8 cellular contexts compared by ENCODE assay signal in genomic region chr5:126594676-126595485, GRCh38. TPM values are rescaled to one million over a fixed set of nuclear protein-coding genes. Genes with fewer than 3 reads are reported as not detected.
DNase-seq lines count a peak whose midpoint lies in the region; ATAC-seq and TF ChIP-seq lines count a peak whose summit lies in the region.

TSS of gene ALDH7A1 (minus strand) at chr5:126595219. CDS start at chr5:126595198, 21 bp downstream.

- peak within 1 kb of the TSS in 5 of 7 donors; percentile 19 to 82 (median 61) for H3K27ac Mint-ChIP-seq in CD4-positive, alpha-beta memory T cell
- peak within 1 kb of the TSS; percentile 60 for H3K27ac Mint-ChIP-seq in activated naive CD8-positive, alpha-beta T cell treated with anti-CD3 and anti-CD28 coated beads for 36 hours

- peak within 1 kb of the TSS; percentile 88 for H2AFZ ChIP-seq in neuron (ENCODE audit: low read depth, low read length)

- TF ChIP-seq CTCF in Peyer's patch (IDR thresholded peaks at IDR 0.05) = peak in 3 of 6 experiments; percentile 34 to 53 (median 42)
- TF ChIP-seq CTCF in thyroid gland (IDR thresholded peaks at IDR 0.05) = peak; percentile 19 to 74 (median 58)

- peaks cover 5 to 20% (median 14%) of the 10 kb centered on the region in 4 donors for H3K4me1 Mint-ChIP-seq in CD4-positive, alpha-beta memory T cell
- peaks cover 7% of the 10 kb centered on the region for H3K4me1 Mint-ChIP-seq in activated naive CD8-positive, alpha-beta T cell treated with anti-CD3 and anti-CD28 coated beads for 36 hours

- H3K4me3 ChIP-seq in CD4-positive, alpha-beta memory T cell (ENCODE audit: low read length in 2 of 2) = peak within 1 kb of the TSS in 1 of 2 donors; percentile 51
- peak within 1 kb of the TSS; percentile 46 to 73 (median 58) for H3K4me3 ChIP-seq in Peyer's patch
- peak within 1 kb of the TSS; percentile 78 for H3K4me3 ChIP-seq in neuron (ENCODE audit: low read length)
- peak within 1 kb of the TSS; percentile 21 to 74 (median 49) for H3K4me3 ChIP-seq in thyroid gland (replicated peaks in 1 of 3)

- no peaks in the 10 kb centered on the region for H3K9me3 ChIP-seq in CD4-positive, alpha-beta memory T cell (ENCODE audit: control insufficient read depth in 1 of 2, low read length in 2 of 2)
- H3K9me3 ChIP-seq in Peyer's patch (no peaks in the 10 kb centered on the region), neuron (ENCODE audit: low read length) (no peaks in the 10 kb centered on the region), thyroid gland (no peaks in the 10 kb centered on the region)

- intact Hi-C loops in CD4-positive, alpha-beta memory T cell (cut with micrococcal nuclease) = no loop called here
- intact Hi-C loops in thyroid gland (cut with DNase I) = loop anchor here (5.0 kb wide), 2 partner anchors 243 to 258 kb away; no protein-coding TSS in a partner anchor

- no peak within 1 kb of the TSS for H3K27ac ChIP-seq in CD4-positive, alpha-beta memory T cell (ENCODE audit: low read depth, low read length)
- H3K27ac ChIP-seq in Peyer's patch = peak within 1 kb of the TSS; percentile 48 to 73 (median 66)
- peak within 1 kb of the TSS; percentile 62 to 78 (median 63) for H3K27ac ChIP-seq in thyroid gland

- no peaks in the 10 kb centered on the region for H3K27me3 ChIP-seq in CD4-positive, alpha-beta memory T cell (ENCODE audit: insufficient read depth, low read length)
- H3K27me3 ChIP-seq in Peyer's patch (no peaks in the 10 kb centered on the region), neuron (ENCODE audit: insufficient read depth, low read length) (no peaks in the 10 kb centered on the region), thyroid gland (no peaks in the 10 kb centered on the region)

- H3K4me1 ChIP-seq in CD4-positive, alpha-beta memory T cell (ENCODE audit: insufficient read depth, low read length) = peaks cover 12% of the 10 kb centered on the region
- peaks cover 0 to 12% (median 4%) of the 10 kb centered on the region in 4 donors for H3K4me1 ChIP-seq in Peyer's patch
- H3K4me1 ChIP-seq in neuron (ENCODE audit: insufficient read depth, low read length) = peaks cover 16% of the 10 kb centered on the region
- peaks cover 9 to 12% of the 10 kb centered on the region in 2 donors for H3K4me1 ChIP-seq in thyroid gland

- no peaks in the 10 kb centered on the region for H3K36me3 Mint-ChIP-seq in CD4-positive, alpha-beta memory T cell
- H3K36me3 Mint-ChIP-seq in activated naive CD8-positive, alpha-beta T cell treated with anti-CD3 and anti-CD28 coated beads for 36 hours = peaks cover 5% of the 10 kb centered on the region

- H3K9me3 Mint-ChIP-seq in CD4-positive, alpha-beta memory T cell = peaks cover 0 to 3% (median 0%) of the 10 kb centered on the region in 8 donors
- H3K9me3 Mint-ChIP-seq in activated naive CD8-positive, alpha-beta T cell treated with anti-CD3 and anti-CD28 coated beads for 36 hours = peaks cover 4% of the 10 kb centered on the region

- peak in 1 of 2 donors; percentile 41 for TF ChIP-seq POLR2A in Peyer's patch (IDR thresholded peaks at IDR 0.05)
- peak; percentile 24 to 87 for TF ChIP-seq POLR2A in thyroid gland (IDR thresholded peaks at IDR 0.05)

- POLR2A ChIA-PET in CD4-positive, alpha-beta memory T cell (lab: Charles Lee; ENCODE audit: partially characterized antibody) = interaction anchor here (0.6 to 1.2 kb wide), 2 partner anchors 163 to 182 kb away, joined by 3 to 4 read pairs; no protein-coding TSS in a partner anchor

- ATAC-seq in GM19438 (IDR thresholded peaks at IDR 0.05; ENCODE audit: low read depth, unreplicated experiment) = peak; percentile 80
- ATAC-seq in HG03520 (IDR thresholded peaks at IDR 0.05; ENCODE audit: unreplicated experiment) = peak; percentile 69

- CTCF ChIA-PET in CD4-positive, alpha-beta memory T cell (lab: Charles Lee; ENCODE audit: partially characterized antibody) = interaction anchor here (0.7 to 2.2 kb wide), 9 partner anchors 9 to 256 kb away, joined by 3 to 7 read pairs (median 3); no protein-coding TSS in a partner anchor

- peaks cover 7 to 10% of the 10 kb centered on the region in 2 donors for H3K27me3 Mint-ChIP-seq in CD4-positive, alpha-beta memory T cell
- H3K27me3 Mint-ChIP-seq in activated naive CD8-positive, alpha-beta T cell treated with anti-CD3 and anti-CD28 coated beads for 36 hours = no peaks in the 10 kb centered on the region

- H3K4me3 Mint-ChIP-seq in CD4-positive, alpha-beta memory T cell = peak within 1 kb of the TSS; percentile 82 to 92 (median 86)
- peak within 1 kb of the TSS; percentile 82 for H3K4me3 Mint-ChIP-seq in activated naive CD8-positive, alpha-beta T cell treated with anti-CD3 and anti-CD28 coated beads for 36 hours

- DNase-seq in CD4-positive, alpha-beta memory T cell = peak in 4 of 5 donors; percentile 5 to 39 (median 19)
- DNase-seq in Peyer's patch (peak; percentile 63 to 92 (median 90)), glomerular endothelial cell (ENCODE audit: extremely low read depth, low read depth, low spot score) (peak; percentile 56), thyroid gland (peak; percentile 95 to 97)
- DNase-seq in activated naive CD8-positive, alpha-beta T cell treated with anti-CD3 and anti-CD28 coated beads for 36 hours = peak; percentile 51

- H3K36me3 ChIP-seq in CD4-positive, alpha-beta memory T cell (ENCODE audit: insufficient read depth, low read length) = no peaks in the 10 kb centered on the region
- no peaks in the 10 kb centered on the region for H3K36me3 ChIP-seq in Peyer's patch
- H3K36me3 ChIP-seq in neuron (ENCODE audit: insufficient read depth, low read length) = peaks cover 18% of the 10 kb centered on the region
- no peaks in the 10 kb centered on the region for H3K36me3 ChIP-seq in thyroid gland

- 2% methylated on average over 19 to 35 of the region's 49 CpGs for WGBS in thyroid gland, 2 donors

RNA-seq across cellular contexts. Expression of gene ALDH7A1, which starts in this region (rescaled TPM):
- total RNA-seq in CD4-positive, alpha-beta memory T cell = 1 to 10 TPM; 1.3 to 2.2 TPM
- 1 to 10 TPM; 1.4 to 4.8 TPM for polyA plus RNA-seq in CD4-positive, alpha-beta memory T cell
- total RNA-seq in Peyer's patch = 10 to 100 TPM; 19.4 to 25.7 (median 22.0) TPM
- total RNA-seq in activated naive CD8-positive, alpha-beta T cell treated with anti-CD3 and anti-CD28 coated beads for 36 hours = 10 to 100 TPM; 15.4 to 16.9 TPM
- total RNA-seq in glomerular endothelial cell = 35.6 and 37.1 TPM in 2 replicates
- 10 to 100 TPM; 25.3 to 57.3 (median 41.5) TPM for total RNA-seq in thyroid gland

Comparison
In these comparisons a context has a peak if more than half of its experiments do, and no peak if none do; other contexts are left out.
1. RNA of gene ALDH7A1 (total RNA-seq): 25.3 to 57.3 TPM in thyroid gland, 35.6 to 37.1 TPM in glomerular endothelial cell, 19.4 to 25.7 TPM in Peyer's patch and 15.4 to 16.9 TPM in activated naive CD8-positive, alpha-beta T cell treated with anti-CD3 and anti-CD28 coated beads for 36 hours; 1.3 to 2.2 TPM in CD4-positive, alpha-beta memory T cell; every median in the first group is over 4 times any median in the second.
2. DNase-seq: peak in every context shown above with its lines; median percentile 96 in thyroid gland; 90 in Peyer's patch; 56 in glomerular endothelial cell; 51 in activated naive CD8-positive, alpha-beta T cell treated with anti-CD3 and anti-CD28 coated beads for 36 hours; 19 in CD4-positive, alpha-beta memory T cell.